10 cellular contexts compared by ENCODE assay signal in the genomic region with DNA sequence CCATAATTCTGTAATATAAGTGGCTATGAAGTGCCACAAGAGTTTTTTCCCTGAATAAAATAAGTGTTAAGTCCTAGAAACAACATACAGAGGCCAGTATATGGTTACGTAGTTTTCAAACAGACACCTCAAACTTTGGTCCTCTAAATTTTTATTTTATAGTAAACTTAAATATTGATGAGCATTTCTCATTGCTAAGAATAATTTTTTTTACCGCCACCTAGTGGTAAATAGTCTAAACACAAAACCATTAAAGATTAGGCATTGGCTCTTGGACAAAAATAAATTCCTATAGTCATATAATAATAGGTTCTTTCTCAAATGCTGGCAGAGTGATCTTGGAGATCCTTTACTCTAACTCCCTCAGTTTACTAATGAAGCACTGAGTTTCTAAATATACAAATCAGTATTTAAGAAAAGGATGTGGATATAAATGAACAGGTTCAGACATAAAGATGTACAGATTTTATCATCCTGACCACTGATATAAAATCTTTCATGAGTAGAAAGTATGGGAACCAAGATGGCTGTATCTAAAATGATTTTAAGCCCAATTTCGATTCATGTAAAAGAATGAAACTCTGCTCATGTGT.
A peak's percentile ranks its signal among the peaks of the same experiment; 100 is the strongest.
DNase-seq lines count a peak whose midpoint lies in the region; FAIRE-seq and TF ChIP-seq lines count a peak whose summit lies in the region.
"Had no signal": no experiment of that assay in that cellular context is flagged by ENCODE, and none has a peak within 500 bp of the region (broad histone marks: within the 10 kb centered on the region; RNA-seq: fewer than 3 reads in every experiment).

No MANE protein-coding gene starts in this region.

- no peaks in the 10 kb centered on the region for H3K4me1 ChIP-seq in DOHH2 (ENCODE audit: control insufficient read depth, low read length)

- H3K79me2 ChIP-seq in DOHH2 (ENCODE audit: control insufficient read depth, low read length) = no peaks in the 10 kb centered on the region

- H3K9me3 Mint-ChIP-seq in osteocyte (ENCODE audit: unreplicated experiment) = no peaks in the 10 kb centered on the region
- H3K9me3 Mint-ChIP-seq: stimulated activated naive CD8-positive, alpha-beta T cell treated with anti-CD3 and anti-CD28 coated beads, Interleukin-15, Interleukin-2, amounts not matched to agents 100 ng/mL and 50 ng/mL, for 24 hours had no signal

- DNase-seq in Kasumi-1 (lab: John Stamatoyannopoulos, UW) (peak; percentile 12), bronchial epithelial cell (ENCODE audit: low read depth) (peak; percentile 26), osteocyte (ENCODE audit: extremely low spot score, unreplicated experiment) (no peak), iPS-NIHi11 (ENCODE audit: low spot score) (no peak), glomerular visceral epithelial cell (ENCODE audit: extremely low spot score) (no peak), kidney glomerular epithelial cell (lab: John Stamatoyannopoulos, UW) (no peak), GOT3 (lab: John Stamatoyannopoulos, UW) (no peak)
- DNase-seq: activated CD4-positive, CD25-positive, alpha-beta regulatory T cell had no signal

- H3K9me3 ChIP-seq in DOHH2 (ENCODE audit: control insufficient read depth, insufficient read depth, low read length) = no peaks in the 10 kb centered on the region

- TF ChIP-seq CTCF in DOHH2 (IDR thresholded peaks at IDR 0.05; ENCODE audit: low read depth, low read length, poor library complexity, severe bottlenecking) (peak; percentile 43), bronchial epithelial cell (IDR thresholded peaks at IDR 0.05; ENCODE audit: insufficient read depth, low read length, severe bottlenecking) (peak; percentile 26), osteocyte (IDR thresholded peaks at IDR 0.05) (peak; percentile 63)

- H3K27ac ChIP-seq in DOHH2 (ENCODE audit: low read depth, low read length) = no peak overlapping the region

- H3K4me1 Mint-ChIP-seq in osteocyte (ENCODE audit: unreplicated experiment) = peaks cover 13% of the 10 kb centered on the region

- H3K4me2 ChIP-seq in DOHH2 (ENCODE audit: low read length) = no peak overlapping the region

- no peak overlapping the region for H3K27ac Mint-ChIP-seq in osteocyte (ENCODE audit: unreplicated experiment)
- H3K27ac Mint-ChIP-seq: stimulated activated naive CD8-positive, alpha-beta T cell treated with anti-CD3 and anti-CD28 coated beads, Interleukin-15, Interleukin-2, amounts not matched to agents 100 ng/mL and 50 ng/mL, for 24 hours had no signal

- no peaks in the 10 kb centered on the region for H4K20me1 ChIP-seq in DOHH2 (ENCODE audit: control insufficient read depth, insufficient read depth, low read depth, low read length)

- peaks cover 3% of the 10 kb centered on the region for H3K36me3 Mint-ChIP-seq in osteocyte (ENCODE audit: unreplicated experiment)

- no peaks in the 10 kb centered on the region for H3K36me3 ChIP-seq in DOHH2 (ENCODE audit: control insufficient read depth, low read length)
- H3K36me3 ChIP-seq in bronchial epithelial cell (ENCODE audit: control insufficient read depth, insufficient read depth, low read length) = no peaks in the 10 kb centered on the region

- H3F3A ChIP-seq in DOHH2 (ENCODE audit: control insufficient read depth, insufficient read depth) = no peaks in the 10 kb centered on the region

- H3K27me3 Mint-ChIP-seq in osteocyte (ENCODE audit: unreplicated experiment) = no peaks in the 10 kb centered on the region
- H3K27me3 Mint-ChIP-seq: stimulated activated naive CD8-positive, alpha-beta T cell treated with anti-CD3 and anti-CD28 coated beads, Interleukin-15, Interleukin-2, amounts not matched to agents 100 ng/mL and 50 ng/mL, for 24 hours had no signal

- no peak for FAIRE-seq in bronchial epithelial cell (lab: Jason Lieb, UNC)

- no peak overlapping the region for H3K4me3 Mint-ChIP-seq in osteocyte (ENCODE audit: unreplicated experiment)
- H3K4me3 Mint-ChIP-seq: stimulated activated naive CD8-positive, alpha-beta T cell treated with anti-CD3 and anti-CD28 coated beads, Interleukin-15, Interleukin-2, amounts not matched to agents 100 ng/mL and 50 ng/mL, for 24 hours had no signal

- no peaks in the 10 kb centered on the region for H3K9me2 ChIP-seq in DOHH2 (replicated peaks; ENCODE audit: control insufficient read depth, low read length)

- H3K27me3 ChIP-seq in DOHH2 (ENCODE audit: control insufficient read depth, low read length) = no peaks in the 10 kb centered on the region
- no peaks in the 10 kb centered on the region for H3K27me3 ChIP-seq in bronchial epithelial cell (ENCODE audit: control insufficient read depth, insufficient read depth, low read length)

- H3K4me3 ChIP-seq in DOHH2 (ENCODE audit: low read length) (no peak overlapping the region), bronchial epithelial cell (ENCODE audit: low read depth, low read length) (no peak overlapping the region)

Comparison
In these comparisons a context has a peak if more than half of its experiments do, and no peak if none do; other contexts are left out.
1. DNase-seq: peak in Kasumi-1 (2 of 2) and bronchial epithelial cell (single experiment); none in osteocyte (single experiment), iPS-NIHi11 (single experiment), glomerular visceral epithelial cell (single experiment), kidney glomerular epithelial cell (single experiment) and GOT3 (single experiment).
2. Peak in every context shown above with its lines, with median percentiles within 50 percentile points of each other: CTCF ChIP-seq.